ENCODE assay signal across 10 cellular contexts in the genomic region with DNA sequence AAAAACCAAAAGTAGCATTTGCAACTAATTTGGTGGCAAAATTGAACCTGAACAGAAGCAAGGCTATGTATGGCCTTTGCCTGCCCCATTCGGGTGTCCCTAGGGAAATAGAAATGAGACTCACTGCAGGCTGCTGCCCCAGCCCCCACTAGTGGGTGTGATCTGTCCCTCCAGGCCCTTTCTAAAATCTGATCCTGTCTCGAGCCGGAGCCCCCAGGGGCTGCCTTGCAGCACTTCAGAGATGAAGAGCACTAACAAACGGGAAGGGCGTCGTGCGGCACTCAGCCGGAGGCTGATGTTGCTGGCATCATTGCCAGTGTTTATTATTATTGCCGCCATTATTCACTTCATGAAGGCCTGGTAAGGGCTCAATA. TPM values are rescaled to one million over a fixed set of nuclear protein-coding genes. Genes with fewer than 3 reads are reported as not detected.
A peak's percentile ranks its signal among the peaks of the same experiment; 100 is the strongest.
DNase-seq lines count a peak whose midpoint lies in the region; ATAC-seq and TF ChIP-seq lines count a peak whose summit lies in the region.
"Had no signal": no experiment of that assay in that cellular context is flagged by ENCODE, and none has a peak within 500 bp of the region (broad histone marks: within the 10 kb centered on the region; RNA-seq: fewer than 3 reads in every experiment).

No MANE protein-coding gene starts in this region.

- ATAC-seq in GM18498 (IDR thresholded peaks at IDR 0.05; ENCODE audit: unreplicated experiment) (peak; percentile 10), HG03457 (IDR thresholded peaks at IDR 0.05; ENCODE audit: unreplicated experiment) (peak; percentile 3), HG02970 (IDR thresholded peaks at IDR 0.05; ENCODE audit: low FRiP score, unreplicated experiment) (no peak)
- ATAC-seq in activated CD8-positive, alpha-beta T cell treated with anti-CD3 and anti-CD28 coated beads for 36 hours = no peak
- ATAC-seq in natural killer cell treated with Interleukin-12 subunit alpha and Interleukin-12 subunit beta and Interleukin-15 and Interleukin-18, amount 100 ng/mL, for 72 hours = no peak

- TF ChIP-seq CTCF in activated CD8-positive, alpha-beta T cell treated with anti-CD3 and anti-CD28 coated beads for 36 hours (IDR thresholded peaks at IDR 0.05) = no peak

- no peaks in the 10 kb centered on the region for H3K9me3 Mint-ChIP-seq in activated CD8-positive, alpha-beta T cell treated with anti-CD3 and anti-CD28 coated beads for 36 hours
- no peaks in the 10 kb centered on the region for H3K9me3 Mint-ChIP-seq in natural killer cell treated with Interleukin-12 subunit alpha and Interleukin-12 subunit beta and Interleukin-15 and Interleukin-18, amount 100 ng/mL, for 72 hours

- CTCF ChIA-PET in activated CD8-positive, alpha-beta T cell treated with anti-CD3 and anti-CD28 coated beads for 36 hours (lab: Charles Lee) = interaction anchor here (10.1 kb wide), 1 partner anchor 48 kb away, joined by 307 read pairs; the partner anchor contains the start of gene CD82

- no peaks in the 10 kb centered on the region for H3K27me3 Mint-ChIP-seq in activated CD8-positive, alpha-beta T cell treated with anti-CD3 and anti-CD28 coated beads for 36 hours
- H3K27me3 Mint-ChIP-seq in natural killer cell treated with Interleukin-12 subunit alpha and Interleukin-12 subunit beta and Interleukin-15 and Interleukin-18, amount 100 ng/mL, for 72 hours = no peaks in the 10 kb centered on the region

- no peak overlapping the region for H3K4me3 Mint-ChIP-seq in activated CD8-positive, alpha-beta T cell treated with anti-CD3 and anti-CD28 coated beads for 36 hours
- no peak overlapping the region for H3K4me3 Mint-ChIP-seq in natural killer cell treated with Interleukin-12 subunit alpha and Interleukin-12 subunit beta and Interleukin-15 and Interleukin-18, amount 100 ng/mL, for 72 hours

- DNase-seq in activated CD8-positive, alpha-beta T cell treated with anti-CD3 and anti-CD28 coated beads for 36 hours = no peak
- no peak for DNase-seq in natural killer cell treated with Interleukin-12 subunit alpha and Interleukin-12 subunit beta and Interleukin-15 and Interleukin-18, amount 100 ng/mL, for 72 hours (ENCODE audit: low spot score)
- DNase-seq in activated gamma-delta T cell (lab: John Stamatoyannopoulos, UW) = no peak
- no peak for DNase-seq in GOT3 (lab: John Stamatoyannopoulos, UW)
- DNase-seq: dermis blood vessel endothelial cell, glutamatergic neuron, NCI-H524 treated with DMSO at 0.1 percent for 48 hours had no signal

- intact Hi-C loops in activated CD8-positive, alpha-beta T cell treated with anti-CD3 and anti-CD28 coated beads for 36 hours (cut with micrococcal nuclease) = no loop called here

- peaks cover 78% of the 10 kb centered on the region for H3K36me3 Mint-ChIP-seq in activated CD8-positive, alpha-beta T cell treated with anti-CD3 and anti-CD28 coated beads for 36 hours (ENCODE audit: low read depth)
- H3K36me3 Mint-ChIP-seq in natural killer cell treated with Interleukin-12 subunit alpha and Interleukin-12 subunit beta and Interleukin-15 and Interleukin-18, amount 100 ng/mL, for 72 hours = no peaks in the 10 kb centered on the region

- H3K27ac Mint-ChIP-seq in activated CD8-positive, alpha-beta T cell treated with anti-CD3 and anti-CD28 coated beads for 36 hours = peak overlapping the region; percentile 89
- peak overlapping the region; percentile 47 to 78 for H3K27ac Mint-ChIP-seq in natural killer cell treated with Interleukin-12 subunit alpha and Interleukin-12 subunit beta and Interleukin-15 and Interleukin-18, amount 100 ng/mL, for 72 hours

- peaks cover 89% of the 10 kb centered on the region for H3K4me1 Mint-ChIP-seq in activated CD8-positive, alpha-beta T cell treated with anti-CD3 and anti-CD28 coated beads for 36 hours (ENCODE audit: low read depth)
- H3K4me1 Mint-ChIP-seq in natural killer cell treated with Interleukin-12 subunit alpha and Interleukin-12 subunit beta and Interleukin-15 and Interleukin-18, amount 100 ng/mL, for 72 hours (ENCODE audit: low read depth in 2 of 2) = peaks cover 21 to 32% of the 10 kb centered on the region in 2 donors

- POLR2A ChIA-PET in activated CD8-positive, alpha-beta T cell treated with anti-CD3 and anti-CD28 coated beads for 36 hours (lab: Charles Lee) = interaction anchor here (1.5 kb wide), 1 partner anchor 42 kb away, joined by 3 read pairs; no protein-coding TSS in a partner anchor

RNA-seq across cellular contexts. Expression of gene CD82, which starts 43.2 kb away (rescaled TPM):
- total RNA-seq in activated CD8-positive, alpha-beta T cell treated with anti-CD3 and anti-CD28 coated beads for 36 hours = 100 to 1,000 TPM; 289 to 319 TPM
- 100 to 1,000 TPM in 1 of 2 donors, 10 to 100 TPM in 1; 39.3 to 158 TPM for total RNA-seq in natural killer cell treated with Interleukin-12 subunit alpha and Interleukin-12 subunit beta and Interleukin-15 and Interleukin-18, amount 100 ng/mL, for 72 hours

Comparison
In these comparisons a context has a peak if more than half of its experiments do, and no peak if none do; other contexts are left out.
1. ATAC-seq: peak in GM18498 (single experiment) and HG03457 (single experiment); none in activated CD8-positive, alpha-beta T cell treated with anti-CD3 and anti-CD28 coated beads for 36 hours (single experiment), natural killer cell treated with Interleukin-12 subunit alpha and Interleukin-12 subunit beta and Interleukin-15 and Interleukin-18, amount 100 ng/mL, for 72 hours (0 of 2) and HG02970 (single experiment).